In the genomic region with DNA sequence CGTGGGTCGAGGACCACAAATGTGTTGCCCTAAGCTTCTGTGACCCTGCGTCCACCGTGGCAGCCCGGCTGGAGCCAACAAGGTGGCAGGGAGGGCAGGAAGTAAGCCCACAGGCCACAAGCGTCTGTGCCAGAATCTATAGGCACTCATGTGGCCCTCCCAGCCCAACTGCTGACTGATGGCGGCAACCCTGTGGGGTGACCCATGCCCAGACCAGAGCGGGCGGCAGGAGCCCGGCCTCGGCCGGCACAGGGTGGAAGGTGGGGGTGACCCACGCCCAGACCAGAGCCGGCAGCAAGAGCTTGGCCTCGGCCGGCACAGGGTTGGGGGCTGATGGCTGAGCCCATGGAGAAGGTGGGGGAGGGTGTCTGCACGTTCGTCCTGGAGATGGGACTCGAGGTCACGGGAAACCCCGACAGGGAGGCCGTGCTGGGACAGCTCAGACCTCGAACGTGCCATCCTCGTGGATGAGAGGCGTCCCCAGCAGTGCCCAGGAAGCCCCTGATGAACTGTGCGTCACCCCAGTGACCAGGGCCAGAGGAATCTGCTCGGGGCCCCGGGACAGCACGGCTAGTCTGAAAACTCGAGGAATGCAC, we compare ENCODE assay signal across 1 cellular context.
TF ChIP-seq lines count a peak whose summit lies in the region.

No MANE protein-coding gene starts in this region.

TF ChIP-seq in K562, 482 proteins besides CTCF, POLR2A, EP300 and RAD21 (continued from another document):
- TF ChIP-seq NCOA2 (IDR thresholded peaks at IDR 0.05; ENCODE audit: partially characterized antibody in 2 of 2) (no peak), POLR2G (IDR thresholded peaks at IDR 0.05; ENCODE audit: low read depth, low read length) (peak; percentile 42)
